ENCODE assay signal across 10 cellular contexts in genomic region chr2:54394392-54394791, GRCh38.
DNase-seq lines count a peak whose midpoint lies in the region; ATAC-seq and TF ChIP-seq lines count a peak whose summit lies in the region.
"Had no signal": no experiment of that assay in that cellular context is flagged by ENCODE, and none has a peak within 500 bp of the region (broad histone marks: within the 10 kb centered on the region; RNA-seq: fewer than 3 reads in every experiment).

No MANE protein-coding gene starts in this region.

- H2AFZ ChIP-seq in mammary epithelial cell (ENCODE audit: low read depth, low read length) = no peak overlapping the region

- in situ Hi-C loops in GM13977 (cut with MboI; ENCODE audit: low pct_unique_long_range_greater_than_20kb, low sequenced_read_pairs, unreplicated experiment) (no loop called here), mammary epithelial cell (cut with MboI; ENCODE audit: low sequenced_read_pairs in 2 of 2) (no loop called here)

- BruUV-seq in mammary epithelial cell (replicated peaks; lab: Mats Ljungman, UMichigan) = no TSS peak

- H3K4me2 ChIP-seq in mammary epithelial cell (ENCODE audit: insufficient read depth, low read depth, low read length) = no peak overlapping the region

- no peak overlapping the region for H3K9ac ChIP-seq in mammary epithelial cell (ENCODE audit: insufficient read depth, low read length)

- no peak for DNase-seq in left ventricle myocardium superior
- DNase-seq in GM13977 (ENCODE audit: low spot score) = no peak
- DNase-seq in mammary epithelial cell = no peak
- DNase-seq: amniotic stem cell, pancreas, SJCRH30 had no signal

- TF ChIP-seq CTCF in GM13977 (IDR thresholded peaks at IDR 0.05; ENCODE audit: extremely low read depth, insufficient read depth, missing control alignments) (no peak), mammary epithelial cell (conservative IDR thresholded peaks at IDR 0.05 in 1 of 2, IDR thresholded peaks at IDR 0.05 in 1 of 2; ENCODE audit: extremely low read depth in 1 of 2, insufficient read depth in 1 of 2, low read depth in 1 of 2, low read length in 2 of 2) (no peak)

- CTCF ChIA-PET in mammary epithelial cell (lab: Charles Lee; ENCODE audit: low non-redundant PET) = no interaction called here

- ATAC-seq in GM18861 (IDR thresholded peaks at IDR 0.05; ENCODE audit: unreplicated experiment) (peak; percentile 79), GM21529 (IDR thresholded peaks at IDR 0.05; ENCODE audit: unreplicated experiment) (peak; percentile 76), left ventricle myocardium superior (peak; percentile 38), HG02571 (IDR thresholded peaks at IDR 0.05; ENCODE audit: unreplicated experiment) (no peak)
- ATAC-seq: pancreas had no signal

- intact Hi-C loops in left ventricle myocardium superior (cut with micrococcal nuclease) = no loop called here
- intact Hi-C loops in mammary epithelial cell (cut with micrococcal nuclease) = no loop called here

- dilution Hi-C loops in mammary epithelial cell (cut with HindIII; ENCODE audit: low sequenced_read_pairs) = no loop called here

- H3K27ac ChIP-seq in KOPT-K1 (ENCODE audit: low read depth, low read length, poor library complexity, severe bottlenecking) (peak overlapping the region; percentile 1), mammary epithelial cell (ENCODE audit: insufficient read depth, low read depth, low read length) (no peak overlapping the region)
- H3K27ac ChIP-seq: pancreas, SJCRH30 had no signal

- no peaks in the 10 kb centered on the region for H3K79me2 ChIP-seq in mammary epithelial cell (ENCODE audit: insufficient read depth, low read length)

- no peak overlapping the region for H3K4me3 ChIP-seq in mammary epithelial cell (replicated peaks in 1 of 3; ENCODE audit: insufficient read depth in 1 of 3, low read depth in 2 of 3, low read length in 3 of 3)
- H3K4me3 ChIP-seq: pancreas, SJCRH30 had no signal

- no peaks in the 10 kb centered on the region for H4K20me1 ChIP-seq in mammary epithelial cell (ENCODE audit: insufficient read depth, low read length)

- no peaks in the 10 kb centered on the region for H3K36me3 ChIP-seq in KOPT-K1 (ENCODE audit: insufficient read depth, low read length)
- no peaks in the 10 kb centered on the region for H3K36me3 ChIP-seq in mammary epithelial cell (ENCODE audit: insufficient read depth, low read length)
- H3K36me3 ChIP-seq: pancreas, SJCRH30 had no signal

- H3K9me3 ChIP-seq in KOPT-K1 (ENCODE audit: insufficient read depth, low read length, poor library complexity, severe bottlenecking) = peaks cover 5% of the 10 kb centered on the region
- no peaks in the 10 kb centered on the region for H3K9me3 ChIP-seq in mammary epithelial cell (replicated peaks; ENCODE audit: insufficient read depth, low read length)
- H3K9me3 ChIP-seq: pancreas had no signal

- no peaks in the 10 kb centered on the region for H3K4me1 ChIP-seq in mammary epithelial cell (ENCODE audit: insufficient read depth, low read length)
- H3K4me1 ChIP-seq: pancreas, SJCRH30 had no signal

- 74% methylated on average over 4 of the region's 5 CpGs for WGBS in mammary epithelial cell (ENCODE audit: low coverage, missing lambda C conversion rate)

- H3K27me3 ChIP-seq in mammary epithelial cell (ENCODE audit: insufficient read depth, low read length) = no peaks in the 10 kb centered on the region
- H3K27me3 ChIP-seq: pancreas, SJCRH30 had no signal
